Comparison of ENCODE assay signal across 13 cellular contexts in the genomic region with DNA sequence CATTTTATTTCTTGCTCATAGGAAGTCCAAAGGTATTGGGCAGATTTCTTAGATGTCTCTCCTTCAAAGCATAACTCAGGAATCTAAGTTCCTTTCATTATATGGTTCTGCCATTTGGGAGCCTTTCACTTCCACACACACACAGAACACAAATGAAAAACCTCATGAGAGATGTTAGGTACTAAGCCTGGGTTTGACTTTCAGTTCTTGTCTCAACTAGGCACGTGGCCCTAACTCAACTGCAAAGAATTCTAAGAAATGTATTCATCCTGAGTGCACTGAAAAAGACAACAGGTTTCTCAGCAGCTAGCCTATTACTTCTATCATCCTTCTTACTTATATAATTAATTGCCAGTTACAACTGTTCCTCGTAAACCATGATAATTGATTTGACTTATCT.
DNase-seq lines count a peak whose midpoint lies in the region; ATAC-seq, FAIRE-seq and TF ChIP-seq lines count a peak whose summit lies in the region.
"Had no signal": no experiment of that assay in that cellular context is flagged by ENCODE, and none has a peak within 500 bp of the region (broad histone marks: within the 10 kb centered on the region; RNA-seq: fewer than 3 reads in every experiment).

No MANE protein-coding gene starts in this region.

- no peaks in the 10 kb centered on the region for H3K36me3 Mint-ChIP-seq in progenitor cell of endocrine pancreas (ENCODE audit: insufficient read depth)

- H3K4me1 ChIP-seq in OCI-LY7 (ENCODE audit: insufficient read depth, low read length, poor library complexity, severe bottlenecking), result peaks cover 2% of the 10 kb centered on the region
- H3K4me1 ChIP-seq in HepG2 (ENCODE audit: insufficient read depth, low read length), result no peaks in the 10 kb centered on the region
- H3K4me1 ChIP-seq: thyroid gland had no signal

- in situ Hi-C loops in HepG2 (cut with HindIII; ENCODE audit: extremely low pct_ligation_motif_present, low pct_unique_long_range_greater_than_20kb), result no loop called here

- no peaks in the 10 kb centered on the region for H3K9me3 Mint-ChIP-seq in progenitor cell of endocrine pancreas (ENCODE audit: low read depth)

- no peak overlapping the region for H3K27ac Mint-ChIP-seq in progenitor cell of endocrine pancreas

- TF ChIP-seq CTCF in OCI-LY7 (conservative IDR thresholded peaks at IDR 0.05; ENCODE audit: low read length), result no peak
- no peak for TF ChIP-seq CTCF in HepG2 (CRISPR knock-in tag; IDR thresholded peaks at IDR 0.05)
- TF ChIP-seq CTCF in foreskin fibroblast (IDR thresholded peaks at IDR 0.05; ENCODE audit: low read depth, low read length), result no peak
- no peak for TF ChIP-seq CTCF in progenitor cell of endocrine pancreas (IDR thresholded peaks at IDR 0.05; ENCODE audit: unreplicated experiment)

- H3K9ac ChIP-seq in HepG2 (ENCODE audit: insufficient read depth, low read depth, low read length), result no peak overlapping the region

- H3K27me3 Mint-ChIP-seq in progenitor cell of endocrine pancreas, result no peaks in the 10 kb centered on the region

- TF ChIP-seq RAD21 in HepG2 (CRISPR knock-in tag; IDR thresholded peaks at IDR 0.05), result no peak

- intact Hi-C loops in OCI-LY7 (cut with micrococcal nuclease; ENCODE audit: unreplicated experiment), result loop anchor here (5.0 kb wide), 3 partner anchors 119 to 284 kb away; no protein-coding TSS in a partner anchor
- intact Hi-C loops in HepG2 (cut with micrococcal nuclease; ENCODE audit: unreplicated experiment), result loop anchor here (2.0 kb wide), 1 partner anchor 333 kb away; no protein-coding TSS in a partner anchor

- no peaks in the 10 kb centered on the region for H3K27me3 ChIP-seq in HepG2 (ENCODE audit: control insufficient read depth in 1 of 2, insufficient read depth in 2 of 2, low read length in 2 of 2)
- H3K27me3 ChIP-seq: thyroid gland had no signal

- no peaks in the 10 kb centered on the region for H3K4me1 Mint-ChIP-seq in progenitor cell of endocrine pancreas (ENCODE audit: low read depth)

- H4K20me1 ChIP-seq in OCI-LY7 (ENCODE audit: insufficient read depth, low read length) (no peaks in the 10 kb centered on the region), HepG2 (ENCODE audit: insufficient read depth, low read length) (no peaks in the 10 kb centered on the region)

- CTCF ChIA-PET in OCI-LY7 (lab: Charles Lee; ENCODE audit: unreplicated experiment) (interaction anchor here (0.8 to 1.0 kb wide), 2 partner anchors 8 to 9 kb away, joined by 3 to 5 read pairs; no protein-coding TSS in a partner anchor), HepG2 (lab: Yijun Ruan, JAX; ENCODE audit: low intra/inter-chr PET ratio, low total read pairs) (no interaction called here)

- TF ChIP-seq EP300 in HepG2 (IDR thresholded peaks at IDR 0.05; ENCODE audit: low read depth in 2 of 2, low read length in 2 of 2) (no peak), HepG2 (CRISPR knock-in tag; IDR thresholded peaks at IDR 0.05; ENCODE audit: borderline replicate concordance) (no peak)

- H3K4me2 ChIP-seq in OCI-LY7 (ENCODE audit: low read length), result no peak overlapping the region
- H3K4me2 ChIP-seq in HepG2 (ENCODE audit: low read depth, low read length), result no peak overlapping the region

- H3K36me3 ChIP-seq in OCI-LY7 (ENCODE audit: insufficient read depth, low read length) (no peaks in the 10 kb centered on the region), HepG2 (replicated peaks in 1 of 2; ENCODE audit: control insufficient read depth in 1 of 2, insufficient read depth in 2 of 2, low read length in 2 of 2) (no peaks in the 10 kb centered on the region)
- H3K36me3 ChIP-seq: thyroid gland had no signal

- POLR2A ChIA-PET in OCI-LY7 (lab: Charles Lee), result interaction anchor here (0.8 to 1.8 kb wide), 8 partner anchors 10 to 51 kb away, joined by 3 to 6 read pairs (median 3); no protein-coding TSS in a partner anchor
- POLR2A ChIA-PET in HepG2 (lab: Yijun Ruan, JAX), result no interaction called here

- peak; percentile 81 for ATAC-seq in GM18867 (IDR thresholded peaks at IDR 0.05; ENCODE audit: unreplicated experiment)
- peak; percentile 69 for ATAC-seq in HG02623 (IDR thresholded peaks at IDR 0.05; ENCODE audit: unreplicated experiment)
- no peak for ATAC-seq in HepG2
- ATAC-seq: SK-N-SH treated with all-trans-retinoic acid at 6 μM for 48 hours had no signal

- no peak for TF ChIP-seq POLR2A in HepG2 (IDR thresholded peaks at IDR 0.05; ENCODE audit: insufficient read depth in 1 of 2, low read depth in 2 of 2, low read length in 2 of 2)

- no peaks in the 10 kb centered on the region for H3K9me2 ChIP-seq in OCI-LY7 (ENCODE audit: insufficient read depth, low read length)

- H3K79me2 ChIP-seq in OCI-LY7 (ENCODE audit: insufficient read depth, low read depth, low read length), result no peaks in the 10 kb centered on the region
- no peaks in the 10 kb centered on the region for H3K79me2 ChIP-seq in HepG2 (ENCODE audit: insufficient read depth, low read length)

- H3K9me3 ChIP-seq in OCI-LY7 (ENCODE audit: low read length) (no peaks in the 10 kb centered on the region), HepG2 (ENCODE audit: low read length) (no peaks in the 10 kb centered on the region)
- H3K9me3 ChIP-seq: thyroid gland had no signal

- FAIRE-seq in HepG2 (lab: Jason Lieb, UNC), result no peak
- FAIRE-seq: HTR-8/SVneo had no signal

- DNase-seq in CD1c-positive myeloid dendritic cell (ENCODE audit: extremely low spot score) (peak; percentile 47), OCI-LY7 (ENCODE audit: low spot score) (peak; percentile 3), HPDE6-E6E7 (ENCODE audit: extremely low spot score) (no peak), HepG2 (ENCODE audit: low spot score) (no peak), foreskin fibroblast (no peak), progenitor cell of endocrine pancreas (ENCODE audit: low spot score, unreplicated experiment) (no peak)
- DNase-seq: effector memory CD4-positive, alpha-beta T cell; NCI-H2171 treated with DMSO at 0.1 percent for 48 hours; thyroid gland had no signal

- H3K27ac ChIP-seq in OCI-LY7 (ENCODE audit: low read depth, low read length, poor library complexity, severe bottlenecking) (no peak overlapping the region), HepG2 (ENCODE audit: extremely low read length, insufficient read depth, low read length) (no peak overlapping the region)
- H3K27ac ChIP-seq: thyroid gland had no signal

- BruUV-seq in OCI-LY7 (replicated peaks; lab: Mats Ljungman, UMichigan) (no TSS peak), HepG2 (replicated peaks; lab: Mats Ljungman, UMichigan) (no TSS peak)

- H3K4me3 ChIP-seq in OCI-LY7 (ENCODE audit: low read depth, low read length, poor library complexity, severe bottlenecking) (no peak overlapping the region), HepG2 (replicated peaks in 1 of 3; ENCODE audit: insufficient read depth in 1 of 3, low read depth in 2 of 3, low read length in 3 of 3) (no peak overlapping the region), foreskin fibroblast (ENCODE audit: low read depth in 1 of 2, low read length in 2 of 2) (no peak overlapping the region)
- H3K4me3 ChIP-seq: thyroid gland had no signal

- no peak overlapping the region for H3K4me3 Mint-ChIP-seq in progenitor cell of endocrine pancreas (ENCODE audit: low read depth)

- H2AFZ ChIP-seq in OCI-LY7 (ENCODE audit: low read length) (no peak overlapping the region), HepG2 (ENCODE audit: low read length) (no peak overlapping the region)

- 0% methylated on average over 2 of the region's 2 CpGs for WGBS in HepG2 (ENCODE audit: low lambda C conversion rate)

TF ChIP-seq in HepG2, 621 proteins besides CTCF, POLR2A, EP300 and RAD21 (continues in another document):
- TF ChIP-seq PTBP1 (IDR thresholded peaks at IDR 0.05; ENCODE audit: low read depth, low read length, poor library complexity, severe bottlenecking) (no peak), ZNF556 (CRISPR knock-in tag; IDR thresholded peaks at IDR 0.05; ENCODE audit: borderline replicate concordance) (no peak), ESRRA (CRISPR knock-in tag; IDR thresholded peaks at IDR 0.05; ENCODE audit: low read depth) (no peak), NR2F1 (CRISPR knock-in tag; IDR thresholded peaks at IDR 0.05) (no peak), ZNF160 (CRISPR knock-in tag; IDR thresholded peaks at IDR 0.05) (no peak)
- TF ChIP-seq, protein P1, sequence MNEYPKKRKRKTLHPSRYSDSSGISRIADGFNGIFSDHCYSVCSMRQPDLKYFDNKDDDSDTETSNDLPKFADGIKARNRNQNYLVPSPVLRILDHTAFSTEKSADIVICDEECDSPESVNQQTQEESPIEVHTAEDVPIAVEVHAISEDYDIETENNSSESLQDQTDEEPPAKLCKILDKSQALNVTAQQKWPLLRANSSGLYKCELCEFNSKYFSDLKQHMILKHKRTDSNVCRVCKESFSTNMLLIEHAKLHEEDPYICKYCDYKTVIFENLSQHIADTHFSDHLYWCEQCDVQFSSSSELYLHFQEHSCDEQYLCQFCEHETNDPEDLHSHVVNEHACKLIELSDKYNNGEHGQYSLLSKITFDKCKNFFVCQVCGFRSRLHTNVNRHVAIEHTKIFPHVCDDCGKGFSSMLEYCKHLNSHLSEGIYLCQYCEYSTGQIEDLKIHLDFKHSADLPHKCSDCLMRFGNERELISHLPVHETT (CRISPR knock-in tag; conservative IDR thresholded peaks at IDR 0.05), result no peak

Comparison
In these comparisons a context has a peak if more than half of its experiments do, and no peak if none do; other contexts are left out.
1. DNase-seq: peak in CD1c-positive myeloid dendritic cell (single experiment) and OCI-LY7 (single experiment); none in HPDE6-E6E7 (single experiment), HepG2 (single experiment), foreskin fibroblast (0 of 2) and progenitor cell of endocrine pancreas (single experiment).